In genomic region chr5:151779531-151780125, GRCh38 we compare ENCODE assay signal across 13 cellular contexts. TPM values are rescaled to one million over a fixed set of nuclear protein-coding genes. Genes with fewer than 3 reads are reported as not detected.
A peak's percentile ranks its signal among the peaks of the same experiment; 100 is the strongest.
DNase-seq lines count a peak whose midpoint lies in the region; ATAC-seq, FAIRE-seq and TF ChIP-seq lines count a peak whose summit lies in the region.
"Had no signal": no experiment of that assay in that cellular context is flagged by ENCODE, and none has a peak within 500 bp of the region (broad histone marks: within the 10 kb centered on the region; RNA-seq: fewer than 3 reads in every experiment).

No MANE protein-coding gene starts in this region.

- no peaks in the 10 kb centered on the region for H3K9me3 Mint-ChIP-seq in activated CD8-positive, alpha-beta T cell treated with anti-CD3 and anti-CD28 coated beads for 36 hours
- no peaks in the 10 kb centered on the region for H3K9me3 Mint-ChIP-seq in activated CD8-positive, alpha-beta T cell treated with anti-CD3 and anti-CD28 coated beads, Interleukin-2, amount 10 ng/mL, durations not matched to agents 7 days and 5 days (ENCODE audit: insufficient read depth)
- no peaks in the 10 kb centered on the region for H3K9me3 Mint-ChIP-seq in activated T-helper 2 cell treated with anti-CD3 and anti-CD28 coated beads, Interferon-gamma antibody, Interleukin-2, Interleukin-4, amounts not matched to agents 10 μg/mL and 5 μg/mL and 100 μg/mL, durations not matched to agents 14 hours and 24 hours and 36 hours

- no peak overlapping the region for H2BK5ac ChIP-seq in trophoblast cell (ENCODE audit: low read depth, low read length, poor library complexity)

- peak overlapping the region; percentile 86 for H3K4ac ChIP-seq in trophoblast cell (ENCODE audit: low read depth, low read length)

- no peak overlapping the region for H3K4me3 Mint-ChIP-seq in activated CD8-positive, alpha-beta T cell treated with anti-CD3 and anti-CD28 coated beads for 36 hours
- no peak overlapping the region for H3K4me3 Mint-ChIP-seq in activated CD8-positive, alpha-beta T cell treated with anti-CD3 and anti-CD28 coated beads, Interleukin-2, amount 10 ng/mL, durations not matched to agents 7 days and 5 days
- no peak overlapping the region for H3K4me3 Mint-ChIP-seq in activated T-helper 2 cell treated with anti-CD3 and anti-CD28 coated beads, Interferon-gamma antibody, Interleukin-2, Interleukin-4, amounts not matched to agents 10 μg/mL and 5 μg/mL and 100 μg/mL, durations not matched to agents 14 hours and 24 hours and 36 hours (ENCODE audit: low read depth)

- H3K27ac ChIP-seq in trophoblast cell (ENCODE audit: low read depth, low read length) = no peak overlapping the region
- no peak overlapping the region for H3K27ac ChIP-seq in vagina
- H3K27ac ChIP-seq: GM23248, SJSA1 had no signal

- no peak overlapping the region for H4K8ac ChIP-seq in trophoblast cell (ENCODE audit: low read depth, low read length)

- H2AFZ ChIP-seq in trophoblast cell (ENCODE audit: insufficient read depth, low read length, poor library complexity) = no peak overlapping the region
- H2AFZ ChIP-seq: GM23248 had no signal

- H3K79me1 ChIP-seq in trophoblast cell (ENCODE audit: low read length) = no peaks in the 10 kb centered on the region

- H3K4me3 ChIP-seq in trophoblast cell (ENCODE audit: low read depth, low read length) = no peak overlapping the region
- H3K4me3 ChIP-seq in vagina = no peak overlapping the region
- H3K4me3 ChIP-seq: GM23248, SJSA1 had no signal

- H4K12ac ChIP-seq in trophoblast cell (ENCODE audit: low read depth, low read length) = no peak overlapping the region

- peaks cover 84% of the 10 kb centered on the region for H3K4me1 Mint-ChIP-seq in activated CD8-positive, alpha-beta T cell treated with anti-CD3 and anti-CD28 coated beads for 36 hours (ENCODE audit: low read depth)
- peaks cover 66% of the 10 kb centered on the region for H3K4me1 Mint-ChIP-seq in activated CD8-positive, alpha-beta T cell treated with anti-CD3 and anti-CD28 coated beads, Interleukin-2, amount 10 ng/mL, durations not matched to agents 7 days and 5 days (ENCODE audit: low read depth)
- peaks cover 57% of the 10 kb centered on the region for H3K4me1 Mint-ChIP-seq in activated T-helper 2 cell treated with anti-CD3 and anti-CD28 coated beads, Interferon-gamma antibody, Interleukin-2, Interleukin-4, amounts not matched to agents 10 μg/mL and 5 μg/mL and 100 μg/mL, durations not matched to agents 14 hours and 24 hours and 36 hours (ENCODE audit: low read depth)

- no peak overlapping the region for H2BK12ac ChIP-seq in trophoblast cell (ENCODE audit: low read length)

- intact Hi-C loops in activated CD8-positive, alpha-beta T cell treated with anti-CD3 and anti-CD28 coated beads for 36 hours (cut with micrococcal nuclease) = no loop called here
- intact Hi-C loops in activated T-helper 2 cell treated with anti-CD3 and anti-CD28 coated beads, Interferon-gamma antibody, Interleukin-2, Interleukin-4, amounts not matched to agents 10 μg/mL and 5 μg/mL and 100 μg/mL, durations not matched to agents 14 hours and 24 hours and 36 hours (cut with micrococcal nuclease) = loop anchor here (10.0 kb wide), 3 partner anchors 695 to 1425 kb away; partner anchors contain the start of genes TCOF1 and TNIP1
- intact Hi-C loops in vagina (cut with DNase I) = loop anchor here (5.0 kb wide), 1 partner anchor 508 kb away; no protein-coding TSS in a partner anchor

- CTCF ChIA-PET in activated CD8-positive, alpha-beta T cell treated with anti-CD3 and anti-CD28 coated beads for 36 hours (lab: Charles Lee) = no interaction called here
- CTCF ChIA-PET in activated CD8-positive, alpha-beta T cell treated with anti-CD3 and anti-CD28 coated beads, Interleukin-2, amount 10 ng/mL, durations not matched to agents 7 days and 5 days (lab: Charles Lee) = no interaction called here

- peaks cover 56% of the 10 kb centered on the region for H3K36me3 Mint-ChIP-seq in activated CD8-positive, alpha-beta T cell treated with anti-CD3 and anti-CD28 coated beads for 36 hours (ENCODE audit: low read depth)
- H3K36me3 Mint-ChIP-seq in activated CD8-positive, alpha-beta T cell treated with anti-CD3 and anti-CD28 coated beads, Interleukin-2, amount 10 ng/mL, durations not matched to agents 7 days and 5 days (ENCODE audit: low read depth) = peaks cover 50% of the 10 kb centered on the region
- H3K36me3 Mint-ChIP-seq in activated T-helper 2 cell treated with anti-CD3 and anti-CD28 coated beads, Interferon-gamma antibody, Interleukin-2, Interleukin-4, amounts not matched to agents 10 μg/mL and 5 μg/mL and 100 μg/mL, durations not matched to agents 14 hours and 24 hours and 36 hours (ENCODE audit: low read depth) = peaks cover 54% of the 10 kb centered on the region

- peak overlapping the region; percentile 68 for H3K27ac Mint-ChIP-seq in activated CD8-positive, alpha-beta T cell treated with anti-CD3 and anti-CD28 coated beads for 36 hours
- H3K27ac Mint-ChIP-seq in activated CD8-positive, alpha-beta T cell treated with anti-CD3 and anti-CD28 coated beads, Interleukin-2, amount 10 ng/mL, durations not matched to agents 7 days and 5 days = no peak overlapping the region
- peak overlapping the region; percentile 44 for H3K27ac Mint-ChIP-seq in activated T-helper 2 cell treated with anti-CD3 and anti-CD28 coated beads, Interferon-gamma antibody, Interleukin-2, Interleukin-4, amounts not matched to agents 10 μg/mL and 5 μg/mL and 100 μg/mL, durations not matched to agents 14 hours and 24 hours and 36 hours

- H2AK5ac ChIP-seq in trophoblast cell (ENCODE audit: low read length) = no peak overlapping the region

- H3K36me3 ChIP-seq in trophoblast cell (ENCODE audit: control insufficient read depth in 1 of 2, insufficient read depth in 2 of 2, low read length in 2 of 2) (peaks cover 4 to 8% of the 10 kb centered on the region in 2 experiments), vagina (no peaks in the 10 kb centered on the region)

- no peak for TF ChIP-seq CTCF in activated CD8-positive, alpha-beta T cell treated with anti-CD3 and anti-CD28 coated beads for 36 hours (IDR thresholded peaks at IDR 0.05)
- no peak for TF ChIP-seq CTCF in vagina (IDR thresholded peaks at IDR 0.05)

- DNase-seq in activated CD8-positive, alpha-beta T cell treated with anti-CD3 and anti-CD28 coated beads for 36 hours = no peak
- no peak for DNase-seq in activated CD8-positive, alpha-beta T cell treated with anti-CD3 and anti-CD28 coated beads, Interleukin-2, amount 10 ng/mL, durations not matched to agents 7 days and 5 days
- DNase-seq in H54 (ENCODE audit: insufficient read length, low spot score) = no peak
- no peak for DNase-seq in activated T-helper 2 cell treated with anti-CD3 and anti-CD28 coated beads, Interferon-gamma antibody, Interleukin-2, Interleukin-4, amounts not matched to agents 10 μg/mL and 5 μg/mL and 100 μg/mL, durations not matched to agents 14 hours and 24 hours and 36 hours (ENCODE audit: low spot score)
- no peak for DNase-seq in trophoblast cell
- DNase-seq in vagina (ENCODE audit: extremely low spot score in 2 of 2) = no peak
- DNase-seq in islet precursor cell = no peak
- DNase-seq in inferior parietal cortex (ENCODE audit: extremely low spot score) = no peak
- DNase-seq: ACHN; activated CD4-positive, alpha-beta T cell treated with anti-CD3 and anti-CD28 coated beads for 4 hours; GM23248; NCI-H524 treated with DMSO at 0.1 percent for 48 hours had no signal

- no peak for ATAC-seq in activated CD8-positive, alpha-beta T cell treated with anti-CD3 and anti-CD28 coated beads for 36 hours
- no peak for ATAC-seq in activated CD8-positive, alpha-beta T cell treated with anti-CD3 and anti-CD28 coated beads, Interleukin-2, amount 10 ng/mL, durations not matched to agents 7 days and 5 days

- H3K79me2 ChIP-seq in trophoblast cell (ENCODE audit: control insufficient read depth, insufficient read depth, low read length, poor library complexity) = peaks cover 20% of the 10 kb centered on the region

- no peak overlapping the region for H3K9ac ChIP-seq in trophoblast cell (ENCODE audit: low read length)
- H3K9ac ChIP-seq: GM23248 had no signal

- peak; percentile 23 for FAIRE-seq in H54 (lab: Jason Lieb, UNC)

- H3K23ac ChIP-seq in trophoblast cell (ENCODE audit: low read length) = no peak overlapping the region

- no peaks in the 10 kb centered on the region for H3K27me3 Mint-ChIP-seq in activated CD8-positive, alpha-beta T cell treated with anti-CD3 and anti-CD28 coated beads for 36 hours
- H3K27me3 Mint-ChIP-seq in activated CD8-positive, alpha-beta T cell treated with anti-CD3 and anti-CD28 coated beads, Interleukin-2, amount 10 ng/mL, durations not matched to agents 7 days and 5 days (ENCODE audit: low read depth) = no peaks in the 10 kb centered on the region
- H3K27me3 Mint-ChIP-seq in activated T-helper 2 cell treated with anti-CD3 and anti-CD28 coated beads, Interferon-gamma antibody, Interleukin-2, Interleukin-4, amounts not matched to agents 10 μg/mL and 5 μg/mL and 100 μg/mL, durations not matched to agents 14 hours and 24 hours and 36 hours (ENCODE audit: low read depth) = no peaks in the 10 kb centered on the region

- TF ChIP-seq POLR2A in H54 (IDR thresholded peaks at IDR 0.05; ENCODE audit: low read depth, low read length) = no peak
- TF ChIP-seq POLR2A in vagina (IDR thresholded peaks at IDR 0.05) = no peak

- H3K18ac ChIP-seq in trophoblast cell (ENCODE audit: low read length) = no peak overlapping the region

- no peak overlapping the region for H2BK120ac ChIP-seq in trophoblast cell (ENCODE audit: insufficient read depth, low read length, poor library complexity)

- H3K4me2 ChIP-seq in trophoblast cell (ENCODE audit: low read length) = no peak overlapping the region

- H3K27me3 ChIP-seq in trophoblast cell (ENCODE audit: insufficient read depth, low read length) (no peaks in the 10 kb centered on the region), vagina (no peaks in the 10 kb centered on the region)
- H3K27me3 ChIP-seq: SJSA1 had no signal

- H3K9me3 ChIP-seq in trophoblast cell (ENCODE audit: insufficient read depth, low read depth, low read length) (no peaks in the 10 kb centered on the region), vagina (no peaks in the 10 kb centered on the region)
- H3K9me3 ChIP-seq: SJSA1 had no signal

- WGBS in trophoblast cell (ENCODE audit: extremely low coverage, insufficient coverage, insufficient read length) = no CpG with 5 or more reads among the region's 3 CpGs

- no peaks in the 10 kb centered on the region for H3K4me1 ChIP-seq in trophoblast cell (ENCODE audit: control insufficient read depth in 1 of 2, insufficient read depth in 2 of 2, low read length in 2 of 2)
- H3K4me1 ChIP-seq in vagina = peaks cover 98% of the 10 kb centered on the region

- no peak overlapping the region for H3K14ac ChIP-seq in trophoblast cell (ENCODE audit: low read length)

- POLR2A ChIA-PET in activated CD8-positive, alpha-beta T cell treated with anti-CD3 and anti-CD28 coated beads for 36 hours (lab: Charles Lee) = interaction anchor here (0.5 kb wide), 1 partner anchor 52 kb away, joined by 3 read pairs; no protein-coding TSS in a partner anchor
- POLR2A ChIA-PET in activated CD8-positive, alpha-beta T cell treated with anti-CD3 and anti-CD28 coated beads, Interleukin-2, amount 10 ng/mL, durations not matched to agents 7 days and 5 days (lab: Charles Lee) = interaction anchor here (0.5 to 1.4 kb wide), 2 partner anchors 8 to 15 kb away, joined by 3 to 4 read pairs; partner anchors contain the start of gene G3BP1

- H4K91ac ChIP-seq in trophoblast cell (ENCODE audit: low read depth, low read length) = no peak overlapping the region

RNA-seq across cellular contexts. Expression of gene G3BP1, which starts 7.9 kb away (rescaled TPM):
- total RNA-seq in activated CD8-positive, alpha-beta T cell treated with anti-CD3 and anti-CD28 coated beads for 36 hours = 100 to 1,000 TPM; 247 to 253 TPM
- 100 to 1,000 TPM; 193 to 213 TPM for total RNA-seq in activated CD8-positive, alpha-beta T cell treated with anti-CD3 and anti-CD28 coated beads, Interleukin-2, amount 10 ng/mL, durations not matched to agents 7 days and 5 days
- total RNA-seq in activated T-helper 2 cell treated with anti-CD3 and anti-CD28 coated beads, Interferon-gamma antibody, Interleukin-2, Interleukin-4, amounts not matched to agents 10 μg/mL and 5 μg/mL and 100 μg/mL, durations not matched to agents 14 hours and 24 hours and 36 hours = 296 and 312 TPM in 2 replicates
- polyA plus RNA-seq in trophoblast cell (2013) = 86.3 and 87.7 TPM in 2 replicates
- 97.0 TPM for total RNA-seq in vagina

RNA-seq across cellular contexts. Expression of gene ATOX1, which starts 21.2 kb away (rescaled TPM):
- total RNA-seq in activated CD8-positive, alpha-beta T cell treated with anti-CD3 and anti-CD28 coated beads for 36 hours = 10 to 100 TPM; 69.6 to 73.3 TPM
- total RNA-seq in activated CD8-positive, alpha-beta T cell treated with anti-CD3 and anti-CD28 coated beads, Interleukin-2, amount 10 ng/mL, durations not matched to agents 7 days and 5 days = 10 to 100 TPM; 45.2 to 46.6 TPM
- 69.8 and 82.8 TPM in 2 replicates for total RNA-seq in activated T-helper 2 cell treated with anti-CD3 and anti-CD28 coated beads, Interferon-gamma antibody, Interleukin-2, Interleukin-4, amounts not matched to agents 10 μg/mL and 5 μg/mL and 100 μg/mL, durations not matched to agents 14 hours and 24 hours and 36 hours
- polyA plus RNA-seq in trophoblast cell (2013) = 225 and 237 TPM in 2 replicates
- total RNA-seq in vagina = 120 TPM
